In genomic region chr14:60807247-60807646, GRCh38 we compare ENCODE assay signal across 35 cellular contexts.
"Had no signal": no experiment of that assay in that cellular context is flagged by ENCODE, and none has a peak within 500 bp of the region (broad histone marks: within the 10 kb centered on the region; RNA-seq: fewer than 3 reads in every experiment).

No MANE protein-coding gene starts in this region.

- DNase-seq: activated CD4-positive, alpha-beta T cell treated with anti-CD3 and anti-CD28 coated beads for 1 hour; activated CD4-positive, alpha-beta T cell treated with anti-CD3 and anti-CD28 coated beads for 48 hours; activated CD4-positive, CD25-positive, alpha-beta regulatory T cell; activated CD8-positive, alpha-beta T cell treated with anti-CD3 and anti-CD28 coated beads for 36 hours; activated effector memory CD4-positive, alpha-beta T cell treated with anti-CD3 and anti-CD28 coated beads, Interleukin-2, amount 50 U/mL, for 16 hours; activated naive CD4-positive, alpha-beta T cell; activated naive CD4-positive, alpha-beta T cell treated with anti-CD3 and anti-CD28 coated beads, Interleukin-2, amount 50 U/mL, for 16 hours; activated naive CD8-positive, alpha-beta T cell treated with anti-CD3 and anti-CD28 coated beads for 36 hours; activated T-cell treated with anti-CD3 and anti-CD28 coated beads, Interleukin-2, amount 50 U/mL, for 1 hour; activated T-cell treated with anti-CD3 and anti-CD28 coated beads, Interleukin-2, amount 50 U/mL, for 72 hours; amniotic stem cell; aorta; central memory CD4-positive, alpha-beta T cell; KG1; NCI-H1105; NCI-H1417 treated with DMSO at 0.1 percent for 48 hours; NCI-H1694; NCI-H2029 treated with DMSO at 0.1 percent for 48 hours; NCI-H2107; NCI-H2171; NCI-H510A; NCI-H526; NCI-H748 treated with DMSO at 0.1 percent for 48 hours; NK-92 treated with Interleukin-12 subunit alpha and Interleukin-12 subunit beta, amount 100 ng/mL, for 24 hours; SIG-M5; T-cell; T-helper 17 cell had no signal

- ATAC-seq: activated CD8-positive, alpha-beta T cell treated with anti-CD3 and anti-CD28 coated beads for 36 hours; activated T-cell treated with anti-CD3 and anti-CD28 coated beads, Interleukin-2, amount 50 U/mL, for 72 hours; activated T-helper 17 cell treated with anti-CD3 and anti-CD28 coated beads, Interleukin-2, amount 50 U/mL, for 72 hours; Right ventricle myocardium inferior; SK-N-SH treated with all-trans-retinoic acid at 6 μM for 48 hours; T-cell; T-helper 17 cell had no signal

- FAIRE-seq: RCC 7860 had no signal

- H3K4me2 ChIP-seq: PC-9 had no signal

- H2AFZ ChIP-seq: PC-9 had no signal

- H3K4me3 ChIP-seq: PC-9 had no signal

- H3K27me3 ChIP-seq: brain microvascular endothelial cell had no signal

- H3K27ac ChIP-seq: brain microvascular endothelial cell, PC-9, RWPE1, VCaP had no signal
